Comparison of ENCODE assay signal across 8 cellular contexts in genomic region chr7:73811760-73812168, GRCh38. TPM values are rescaled to one million over a fixed set of nuclear protein-coding genes. Genes with fewer than 3 reads are reported as not detected.
A peak's percentile ranks its signal among the peaks of the same experiment; 100 is the strongest.
DNase-seq lines count a peak whose midpoint lies in the region; ATAC-seq and TF ChIP-seq lines count a peak whose summit lies in the region.

No MANE protein-coding gene starts in this region.

- H3K9me3 ChIP-seq in WERI-Rb-1 (ENCODE audit: severe bottlenecking) (no peaks in the 10 kb centered on the region), breast epithelium (peaks cover 0 to 9% of the 10 kb centered on the region in 2 donors)

- intact Hi-C loops in breast epithelium (cut with DNase I; ENCODE audit: low total_unique reads), result loop anchor here (2.0 kb wide), 1 partner anchor 35 kb away; no protein-coding TSS in a partner anchor

- TF ChIP-seq POLR2A in breast epithelium (IDR thresholded peaks at IDR 0.05), result no peak

- TF ChIP-seq CTCF in WERI-Rb-1 (IDR thresholded peaks at IDR 0.05; ENCODE audit: low read depth, low read length) (peak; percentile 90), breast epithelium (IDR thresholded peaks at IDR 0.05) (peak; percentile 38 to 80 (median 70))

- ATAC-seq in left lobe of liver, result peak; percentile 99
- ATAC-seq in GM21526 (IDR thresholded peaks at IDR 0.05; ENCODE audit: low FRiP score, unreplicated experiment), result no peak

- H3K27me3 ChIP-seq in WERI-Rb-1 (ENCODE audit: insufficient read depth, low read depth, severe bottlenecking) (no peaks in the 10 kb centered on the region), breast epithelium (no peaks in the 10 kb centered on the region)

- DNase-seq in NCI-H1417 (lab: John Stamatoyannopoulos, UW), result peak in 2 of 3 experiments; percentile 43 to 91
- no peak for DNase-seq in NCI-H1417 treated with DMSO at 0.1 percent for 48 hours (lab: John Stamatoyannopoulos, UW)
- DNase-seq in NCI-H1092 treated with DMSO at 0.1 percent for 48 hours (lab: John Stamatoyannopoulos, UW), result peak; percentile 55
- peak; percentile 80 for DNase-seq in WERI-Rb-1
- DNase-seq in breast epithelium (ENCODE audit: low spot score in 2 of 2), result peak; percentile 37 to 82
- DNase-seq in left lobe of liver (ENCODE audit: low spot score), result peak; percentile 73
- DNase-seq in stimulated activated CD8-positive, alpha-beta memory T cell treated with anti-CD3 and anti-CD28 coated beads, Interleukin-12 subunit alpha, Interleukin-12 subunit beta, amount 100 ng/mL, for 1 hour (ENCODE audit: low read depth), result peak; percentile 36

- H3K4me3 ChIP-seq in WERI-Rb-1 (ENCODE audit: low read depth, low read length) (no peak overlapping the region), breast epithelium (no peak overlapping the region)

- H3K27ac ChIP-seq in WERI-Rb-1 (no peak overlapping the region), breast epithelium (no peak overlapping the region)

- H3K4me1 ChIP-seq in breast epithelium, result no peaks in the 10 kb centered on the region

- H3K36me3 ChIP-seq in WERI-Rb-1 (no peaks in the 10 kb centered on the region), breast epithelium (no peaks in the 10 kb centered on the region)

RNA-seq across cellular contexts. Expression of gene CLDN4, which starts 19.0 kb away (rescaled TPM):
- total RNA-seq in breast epithelium, result 100 to 1,000 TPM in 2 of 3 donors, 1 to 10 TPM in 1; 3.8 to 379 (median 143) TPM
- total RNA-seq in left lobe of liver, result 1.7 TPM

RNA-seq across cellular contexts. Expression of gene METTL27, which starts 30.6 kb away (rescaled TPM):
- 10 to 100 TPM in 1 of 3 donors, 1 to 10 TPM in 2; 1.6 to 10.6 (median 7.0) TPM for total RNA-seq in breast epithelium
- total RNA-seq in left lobe of liver, result 0.96 TPM

RNA-seq across cellular contexts. Expression of gene CLDN3, which starts 41.7 kb away (rescaled TPM):
- total RNA-seq in breast epithelium (100 to 1,000 TPM in 1 of 3 donors, 10 to 100 TPM in 1, not detected in 1; 81.6 to 137 TPM), left lobe of liver (28.9 TPM)

RNA-seq across cellular contexts. Expression of gene TMEM270, which starts 49.2 kb away (rescaled TPM):
- total RNA-seq in breast epithelium (not detected), left lobe of liver (not detected)
